Comparison of ENCODE assay signal across 15 cellular contexts in the genomic region with DNA sequence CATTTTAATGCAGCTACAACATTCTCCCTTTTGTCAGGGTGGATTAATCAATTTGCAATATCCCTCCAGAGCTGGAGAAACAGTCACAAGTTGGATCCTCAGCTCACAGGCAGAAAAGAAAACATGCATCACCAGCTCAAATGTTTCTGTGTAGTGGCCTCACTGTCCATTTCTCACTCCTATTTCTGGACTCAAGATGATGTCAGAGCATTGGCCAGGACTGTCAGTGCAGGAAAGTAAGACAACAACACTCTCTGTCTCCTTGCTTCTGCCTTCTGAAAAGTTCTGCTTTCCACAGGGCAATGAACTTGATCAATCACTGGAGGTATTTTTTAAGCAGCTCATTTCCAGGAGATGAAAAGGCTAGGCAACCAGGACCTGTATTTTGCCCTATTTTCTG. TPM values are rescaled to one million over a fixed set of nuclear protein-coding genes. Genes with fewer than 3 reads are reported as not detected.
DNase-seq lines count a peak whose midpoint lies in the region; ATAC-seq, FAIRE-seq and TF ChIP-seq lines count a peak whose summit lies in the region.
"Had no signal": no experiment of that assay in that cellular context is flagged by ENCODE, and none has a peak within 500 bp of the region (broad histone marks: within the 10 kb centered on the region; RNA-seq: fewer than 3 reads in every experiment).

No MANE protein-coding gene starts in this region.

- no peak overlapping the region for H3K27ac Mint-ChIP-seq in T-cell
- H3K27ac Mint-ChIP-seq: mesothelial cell of epicardium had no signal

- no peak for FAIRE-seq in GM12878 (lab: Jason Lieb, UNC)
- FAIRE-seq: A204.1, bronchial epithelial cell had no signal

- ATAC-seq in GM12878 (peak; percentile 58), left ventricle myocardium superior (peak; percentile 83), T-cell (replicated peaks in 1 of 4) (no peak), GM21526 (IDR thresholded peaks at IDR 0.05; ENCODE audit: low FRiP score, unreplicated experiment) (no peak)

- intact Hi-C loops in GM12878 (cut with micrococcal nuclease; ENCODE audit: unreplicated experiment) = no loop called here
- intact Hi-C loops in left ventricle myocardium superior (cut with micrococcal nuclease) = no loop called here

- RAD21 ChIA-PET in GM12878 (lab: Charles Lee; ENCODE audit: unreplicated experiment) = interaction anchor here (0.7 to 1.8 kb wide), 4 partner anchors 8 to 90 kb away, joined by 3 to 5 read pairs (median 4); partner anchors contain the start of gene SVIL

- no peak for TF ChIP-seq EP300 in GM12878 (IDR thresholded peaks at IDR 0.05; ENCODE audit: borderline replicate concordance in 1 of 2, control insufficient read depth in 1 of 2, low read depth in 2 of 2, low read length in 2 of 2)

- no peaks in the 10 kb centered on the region for H3K9me3 Mint-ChIP-seq in T-cell
- H3K9me3 Mint-ChIP-seq: mesothelial cell of epicardium had no signal

- no peak for TF ChIP-seq RAD21 in GM12878 (IDR thresholded peaks at IDR 0.05; ENCODE audit: insufficient read depth, low read depth, low read length)

- no peaks in the 10 kb centered on the region for H3K27me3 Mint-ChIP-seq in T-cell

- H3K36me3 ChIP-seq in ACC112 (ENCODE audit: insufficient read depth, low read length) (peaks cover 6% of the 10 kb centered on the region; the same call in 1 of the 2 replicates), GM12878 (ENCODE audit: control insufficient read depth in 2 of 2, insufficient read depth in 2 of 2, low read length in 1 of 2) (no peaks in the 10 kb centered on the region), rectal smooth muscle tissue (ENCODE audit: control insufficient read depth, insufficient read depth, low read length) (no peaks in the 10 kb centered on the region)
- H3K36me3 ChIP-seq: WERI-Rb-1 had no signal

- H3K4me1 ChIP-seq in ACC112 (ENCODE audit: control insufficient read depth, insufficient read depth, low read length, unreplicated experiment) = peaks cover 52% of the 10 kb centered on the region
- no peaks in the 10 kb centered on the region for H3K4me1 ChIP-seq in GM12878 (ENCODE audit: control insufficient read depth, insufficient read depth, low read length)
- H3K4me1 ChIP-seq in rectal smooth muscle tissue (ENCODE audit: control insufficient read depth, insufficient read depth, low read length) = peaks cover 40% of the 10 kb centered on the region

- no peak overlapping the region for H3K4me3 ChIP-seq in ACC112 (ENCODE audit: low read depth, low read length)
- H3K4me3 ChIP-seq in GM12878 = no peak overlapping the region
- no peak overlapping the region for H3K4me3 ChIP-seq in rectal smooth muscle tissue (ENCODE audit: low read length)

- H3K4me1 Mint-ChIP-seq in T-cell = peaks cover 24 to 37% (median 34%) of the 10 kb centered on the region in 3 donors

- no peaks in the 10 kb centered on the region for H4K20me1 ChIP-seq in GM12878 (ENCODE audit: control insufficient read depth, insufficient read depth)

- no TSS peak for BruUV-seq in GM12878 (replicated peaks; lab: Mats Ljungman, UMichigan)

- H3K79me2 ChIP-seq in ACC112 (ENCODE audit: control insufficient read depth, insufficient read depth, low read length, unreplicated experiment) = peaks cover 28% of the 10 kb centered on the region
- H3K79me2 ChIP-seq in GM12878 (ENCODE audit: control insufficient read depth, insufficient read depth, low read length) = no peaks in the 10 kb centered on the region

- H3K9me3 ChIP-seq in GM12878 (replicated peaks; ENCODE audit: control insufficient read depth, insufficient read depth, low read length) = no peaks in the 10 kb centered on the region

- H2AFZ ChIP-seq in ACC112 (ENCODE audit: low read length, unreplicated experiment) (no peak overlapping the region), GM12878 (ENCODE audit: control insufficient read depth, low read depth, low read length) (no peak overlapping the region)

- H3K4me3 Mint-ChIP-seq in T-cell = no peak overlapping the region
- H3K4me3 Mint-ChIP-seq: mesothelial cell of epicardium had no signal

- no peak for DNase-seq in GM12878 (ENCODE audit: low read depth, low spot score)
- DNase-seq in left ventricle myocardium superior = no peak
- DNase-seq in activated naive CD4-positive, alpha-beta T cell treated with Interleukin-2 at 50 U/mL for 16 hours = no peak
- no peak for DNase-seq in hypothalamus (lab: John Stamatoyannopoulos, UW)
- DNase-seq in T-cell = no peak
- DNase-seq: H7, NCI-H526, SHP77, WERI-Rb-1 had no signal

- SMC1A ChIA-PET in GM12878 (lab: Charles Lee; ENCODE audit: uncharacterized antibody, unreplicated experiment) = interaction anchor here (1.0 to 2.9 kb wide), 6 partner anchors 8 to 25 kb away, joined by 6 to 15 read pairs (median 8); partner anchors contain the start of gene SVIL

- in situ Hi-C loops in GM12878 (cut with MboI) = no loop called here

- H3K27me3 ChIP-seq in ACC112 (ENCODE audit: insufficient read depth, low read length) (no peaks in the 10 kb centered on the region), GM12878 (replicated peaks in 1 of 2; ENCODE audit: control insufficient read depth in 2 of 2, insufficient read depth in 2 of 2, low read length in 1 of 2) (no peaks in the 10 kb centered on the region), rectal smooth muscle tissue (ENCODE audit: control insufficient read depth, insufficient read depth, low read length) (no peaks in the 10 kb centered on the region)

- POLR2A ChIA-PET in GM12878 (lab: Charles Lee) (interaction anchor here (0.9 to 2.0 kb wide), 4 partner anchors 8 to 84 kb away, joined by 3 to 11 read pairs (median 4); partner anchors contain the start of gene SVIL), T-cell (lab: Charles Lee) (no interaction called here)

- no peak overlapping the region for H3K4me2 ChIP-seq in GM12878 (ENCODE audit: control insufficient read depth, insufficient read depth)

- H3K9ac ChIP-seq in GM12878 (ENCODE audit: control insufficient read depth, insufficient read depth, low read length) (no peak overlapping the region), rectal smooth muscle tissue (ENCODE audit: low read length) (no peak overlapping the region)

- H3K36me3 Mint-ChIP-seq in T-cell = peaks cover 24% of the 10 kb centered on the region

- no peak for TF ChIP-seq POLR2A in GM12878 (IDR thresholded peaks at IDR 0.05; ENCODE audit: low read depth, low read length)

- CTCF ChIA-PET in GM12878 (lab: Yijun Ruan, JAX) (interaction anchor here (0.9 to 2.1 kb wide), 6 partner anchors 8 to 130 kb away, joined by 3 to 5 read pairs (median 4); partner anchors contain the start of gene SVIL), T-cell (lab: Charles Lee) (no interaction called here)

- peak overlapping the region; percentile 45 for H3K27ac ChIP-seq in ACC112 (ENCODE audit: low read depth, low read length)
- no peak overlapping the region for H3K27ac ChIP-seq in GM12878 (ENCODE audit: control insufficient read depth, insufficient read depth)
- H3K27ac ChIP-seq in rectal smooth muscle tissue (ENCODE audit: low read depth, low read length) = peak overlapping the region; percentile 92
- H3K27ac ChIP-seq: WERI-Rb-1 had no signal

- TF ChIP-seq CTCF in GM12878 (IDR thresholded peaks at IDR 0.05 in 2 of 3, conservative IDR thresholded peaks at IDR 0.05 in 1 of 3; ENCODE audit: control insufficient read depth in 2 of 3, extremely low read depth in 1 of 3, insufficient read depth in 1 of 3, low read depth in 3 of 3, low read length in 3 of 3) = no peak

TF ChIP-seq in GM12878, 131 proteins besides CTCF, POLR2A, EP300 and RAD21:
- TF ChIP-seq CREM (IDR thresholded peaks at IDR 0.05; ENCODE audit: low read depth) (no peak), ETV6 (conservative IDR thresholded peaks at IDR 0.05 in 1 of 2, IDR thresholded peaks at IDR 0.05 in 1 of 2; ENCODE audit: borderline replicate concordance in 1 of 2, low read depth in 1 of 2) (no peak), SMAD5 (IDR thresholded peaks at IDR 0.05; ENCODE audit: low read depth) (no peak), RAD51 (IDR thresholded peaks at IDR 0.05) (no peak), KDM1A (IDR thresholded peaks at IDR 0.05; ENCODE audit: borderline replicate concordance) (no peak), NR2C2 (IDR thresholded peaks at IDR 0.05; ENCODE audit: borderline replicate concordance, control insufficient read depth, insufficient read length, low read depth) (no peak), ZNF384 (IDR thresholded peaks at IDR 0.05; ENCODE audit: borderline replicate concordance, low read depth, low read length) (no peak), ATF7 (IDR thresholded peaks at IDR 0.05; ENCODE audit: low read depth) (peak; percentile 44; the same call in 1 of the 2 replicates), MEF2B (IDR thresholded peaks at IDR 0.05; ENCODE audit: partially characterized antibody, poor library complexity, severe bottlenecking) (peak; percentile 31)

RNA-seq across cellular contexts. Expression of gene SVIL, which starts 8.2 kb away (rescaled TPM):
- total RNA-seq in GM12878 (2013; cell fraction: nucleolus; rRNA removed) = 16.7 and 47.2 TPM in 2 replicates
- total RNA-seq in GM12878 (2014; rRNA removed) (0.65 and 0.68 TPM in 2 replicates), GM12878 (2014; rRNA removed; fragmentation: Illumina TruSeq; extraction: Trizol) (0.64 and 1.8 TPM in 2 replicates), GM12878 (2021) (1.5 and 1.9 TPM in 2 replicates), left ventricle myocardium superior (302 TPM), T-cell (10 to 100 TPM; 17.4 to 45.6 (median 19.6) TPM)
- 0.17 TPM for polyA plus RNA-seq in GM12878 (2011; ENCODE audit: low read depth)
- polyA plus RNA-seq in GM12878 (2011; rRNA removed) (0.33 and 0.43 TPM in 2 replicates), GM12878 (2014; fragmentation: Illumina TruSeq; extraction: Trizol) (0.48 and 1.2 TPM in 2 replicates), GM12878 (2014; fragmentation: Nextera tagmentation; extraction: Ambion mirVana) (under 1 TPM; 0.22 to 0.71 TPM), GM12878 (2014; rRNA removed) (0.66 and 1.0 TPM in 2 replicates), GM12878 (2016; fragmentation: Nextera tagmentation; extraction: Ambion mirVana) (1 to 10 TPM in 1 of 2 experiments, under 1 TPM in 1; 0.68 to 1.4 TPM)
- 0.35 and 0.39 TPM in 2 replicates for polyA plus RNA-seq in GM12878 (2011; cell fraction: cytosol; rRNA removed)
- polyA plus RNA-seq in GM12878 (2011; cell fraction: nucleus; rRNA removed) = 0.99 and 2.1 TPM in 2 replicates
- polyA plus RNA-seq in GM12878 (2012) = 0.12 and 0.28 TPM in 2 replicates
- 0.37 and 1.3 TPM in 2 replicates for polyA minus RNA-seq in GM12878 (2011; rRNA and poly(A)+ RNA removed)
- polyA minus RNA-seq in GM12878 (2011; cell fraction: cytosol; rRNA and poly(A)+ RNA removed) = 0.53 and 0.62 TPM in 2 replicates
- 0.36 and 0.77 TPM in 2 replicates for polyA minus RNA-seq in GM12878 (2011; cell fraction: nucleus; rRNA and poly(A)+ RNA removed)

Comparison
In these comparisons a context has a peak if more than half of its experiments do, and no peak if none do; other contexts are left out.
1. ATAC-seq: peak in GM12878 (single experiment) and left ventricle myocardium superior (single experiment); none in T-cell (0 of 4) and GM21526 (single experiment).